26 cellular contexts compared by ENCODE assay signal in genomic region chr17:49976163-49976827, GRCh38. TPM values are rescaled to one million over a fixed set of nuclear protein-coding genes. Genes with fewer than 3 reads are reported as not detected.
DNase-seq lines count a peak whose midpoint lies in the region; ATAC-seq and TF ChIP-seq lines count a peak whose summit lies in the region.
"Had no signal": no experiment of that assay in that cellular context is flagged by ENCODE, and none has a peak within 500 bp of the region (broad histone marks: within the 10 kb centered on the region; RNA-seq: fewer than 3 reads in every experiment).

No MANE protein-coding gene starts in this region.

- DNase-seq in NCI-H82 (lab: John Stamatoyannopoulos, UW) (peak; percentile 46), NCI-H82 treated with DMSO at 0.1 percent for 48 hours (lab: John Stamatoyannopoulos, UW; ENCODE audit: unreplicated experiment) (no peak), NCI-H2227 treated with DMSO at 0.1 percent for 48 hours (lab: John Stamatoyannopoulos, UW) (peak; percentile 47), endothelial cell (ENCODE audit: low spot score) (no peak), type B pancreatic cell (ENCODE audit: extremely low spot score, unreplicated experiment) (no peak)
- DNase-seq in activated CD4-positive, alpha-beta T cell treated with anti-CD3 and anti-CD28 coated beads, Interleukin-2, amount 10 ng/mL, durations not matched to agents 24 days and 14 days: no peak
- DNase-seq: activated CD4-positive, alpha-beta T cell treated with anti-CD3 and anti-CD28 coated beads, Interleukin-2, amount 10 ng/mL, durations not matched to agents 7 days and 5 days; activated CD8-positive, alpha-beta memory T cell treated with anti-CD3 and anti-CD28 coated beads, Interleukin-2, amount 50 U/mL, for 48 hours; activated effector memory CD4-positive, alpha-beta T cell treated with anti-CD3 and anti-CD28 coated beads, Interleukin-2, amount 50 U/mL, for 16 hours; dermis blood vessel endothelial cell; foreskin keratinocyte; hippocampal formation; kidney; NCI-H1694; NCI-H345; Right ventricle myocardium superior; stimulated activated CD4-positive, alpha-beta T cell treated with anti-CD3 and anti-CD28 coated beads, Interleukin-4, amount 100 ng/mL, for 1 hour; T-helper 1 cell had no signal

- H3K36me3 Mint-ChIP-seq in endothelial cell (ENCODE audit: low read depth, unreplicated experiment) (no peaks in the 10 kb centered on the region), type B pancreatic cell (no peaks in the 10 kb centered on the region)
- H3K36me3 Mint-ChIP-seq in activated CD4-positive, alpha-beta T cell treated with anti-CD3 and anti-CD28 coated beads, Interleukin-2, amount 10 ng/mL, durations not matched to agents 24 days and 14 days (ENCODE audit: low read depth): no peaks in the 10 kb centered on the region
- H3K36me3 Mint-ChIP-seq: memory B cell had no signal

- peaks cover 7% of the 10 kb centered on the region for H3K4me1 Mint-ChIP-seq in endothelial cell (ENCODE audit: unreplicated experiment)
- peaks cover 38% of the 10 kb centered on the region for H3K4me1 Mint-ChIP-seq in type B pancreatic cell (ENCODE audit: unreplicated experiment)
- H3K4me1 Mint-ChIP-seq in activated CD4-positive, alpha-beta T cell treated with anti-CD3 and anti-CD28 coated beads, Interleukin-2, amount 10 ng/mL, durations not matched to agents 24 days and 14 days: peaks cover 3% of the 10 kb centered on the region

- TF ChIP-seq CTCF in endothelial cell (IDR thresholded peaks at IDR 0.05; ENCODE audit: unreplicated experiment) (no peak), type B pancreatic cell (conservative IDR thresholded peaks at IDR 0.05) (no peak)

- intact Hi-C loops in activated CD4-positive, alpha-beta T cell treated with anti-CD3 and anti-CD28 coated beads, Interleukin-2, amount 10 ng/mL, durations not matched to agents 24 days and 14 days (cut with micrococcal nuclease): no loop called here

- H3K9me3 Mint-ChIP-seq in endothelial cell (ENCODE audit: unreplicated experiment): no peaks in the 10 kb centered on the region
- H3K9me3 Mint-ChIP-seq in type B pancreatic cell: no peaks in the 10 kb centered on the region
- H3K9me3 Mint-ChIP-seq in activated CD4-positive, alpha-beta T cell treated with anti-CD3 and anti-CD28 coated beads, Interleukin-2, amount 10 ng/mL, durations not matched to agents 24 days and 14 days: no peaks in the 10 kb centered on the region
- H3K9me3 Mint-ChIP-seq: activated CD4-positive, alpha-beta T cell treated with anti-CD3 and anti-CD28 coated beads, Interleukin-2, amount 10 ng/mL, durations not matched to agents 7 days and 5 days; memory B cell; nephron had no signal

- ATAC-seq in GM21381 (IDR thresholded peaks at IDR 0.05; ENCODE audit: unreplicated experiment): no peak
- no peak for ATAC-seq in HG03097 (IDR thresholded peaks at IDR 0.05; ENCODE audit: low FRiP score, unreplicated experiment)
- ATAC-seq: foreskin keratinocyte, HCT116 had no signal

- H3K27ac Mint-ChIP-seq in endothelial cell (ENCODE audit: unreplicated experiment): peak overlapping the region; percentile 16
- peak overlapping the region; percentile 42 for H3K27ac Mint-ChIP-seq in type B pancreatic cell
- no peak overlapping the region for H3K27ac Mint-ChIP-seq in activated CD4-positive, alpha-beta T cell treated with anti-CD3 and anti-CD28 coated beads, Interleukin-2, amount 10 ng/mL, durations not matched to agents 24 days and 14 days
- H3K27ac Mint-ChIP-seq: activated CD4-positive, alpha-beta T cell treated with anti-CD3 and anti-CD28 coated beads, Interleukin-2, amount 10 ng/mL, durations not matched to agents 7 days and 5 days; memory B cell; nephron had no signal

- H3K27me3 Mint-ChIP-seq in endothelial cell (ENCODE audit: unreplicated experiment): peaks cover 20% of the 10 kb centered on the region
- H3K27me3 Mint-ChIP-seq in type B pancreatic cell: peaks cover 82% of the 10 kb centered on the region
- peaks cover 65% of the 10 kb centered on the region for H3K27me3 Mint-ChIP-seq in activated CD4-positive, alpha-beta T cell treated with anti-CD3 and anti-CD28 coated beads, Interleukin-2, amount 10 ng/mL, durations not matched to agents 24 days and 14 days

- H3K4me3 Mint-ChIP-seq in endothelial cell (ENCODE audit: unreplicated experiment) (no peak overlapping the region), type B pancreatic cell (peak overlapping the region; percentile 78)
- H3K4me3 Mint-ChIP-seq in activated CD4-positive, alpha-beta T cell treated with anti-CD3 and anti-CD28 coated beads, Interleukin-2, amount 10 ng/mL, durations not matched to agents 24 days and 14 days: no peak overlapping the region
- H3K4me3 Mint-ChIP-seq: activated CD4-positive, alpha-beta T cell treated with anti-CD3 and anti-CD28 coated beads, Interleukin-2, amount 10 ng/mL, durations not matched to agents 7 days and 5 days; memory B cell; nephron had no signal

RNA-seq across cellular contexts. Expression of gene DLX4, which starts 7.3 kb away (rescaled TPM):
- total RNA-seq in endothelial cell (ENCODE audit: unreplicated experiment) (0.36 TPM), type B pancreatic cell (ENCODE audit: low replicate concordance) (3.1 and 10.4 TPM in 2 replicates)
- 0.21 TPM in 1 of 2 replicates, not detected in the other for total RNA-seq in activated CD4-positive, alpha-beta T cell treated with anti-CD3 and anti-CD28 coated beads, Interleukin-2, amount 10 ng/mL, durations not matched to agents 24 days and 14 days
- total RNA-seq: dermis blood vessel endothelial cell, pulmonary artery endothelial cell, Right ventricle myocardium superior, smooth muscle cell had no signal

RNA-seq across cellular contexts. Expression of gene DLX3, which starts 18.7 kb away (rescaled TPM):
- total RNA-seq in endothelial cell (ENCODE audit: unreplicated experiment) (0.13 TPM), type B pancreatic cell (ENCODE audit: low replicate concordance) (15.9 and 16.7 TPM in 2 replicates)
- 0.12 TPM in 1 of 2 replicates, not detected in the other for total RNA-seq in activated CD4-positive, alpha-beta T cell treated with anti-CD3 and anti-CD28 coated beads, Interleukin-2, amount 10 ng/mL, durations not matched to agents 24 days and 14 days
- total RNA-seq: A673; activated CD4-positive, alpha-beta T cell treated with anti-CD3 and anti-CD28 coated beads, Interleukin-2, amount 10 ng/mL, durations not matched to agents 7 days and 5 days; dermis blood vessel endothelial cell; pulmonary artery endothelial cell; Right ventricle myocardium superior had no signal

Comparison
In these comparisons a context has a peak if more than half of its experiments do, and no peak if none do; other contexts are left out.
1. DNase-seq: peak in NCI-H82 (single experiment) and NCI-H2227 treated with DMSO at 0.1 percent for 48 hours (single experiment); none in NCI-H82 treated with DMSO at 0.1 percent for 48 hours (single experiment), endothelial cell (single experiment), type B pancreatic cell (single experiment) and activated CD4-positive, alpha-beta T cell treated with anti-CD3 and anti-CD28 coated beads, Interleukin-2, amount 10 ng/mL, durations not matched to agents 24 days and 14 days (single experiment).
2. RNA of gene DLX3, which starts 18.7 kb away (total RNA-seq): 15.9 to 16.7 TPM in type B pancreatic cell; 0.13 TPM in endothelial cell (single experiment) and 0.12 TPM in activated CD4-positive, alpha-beta T cell treated with anti-CD3 and anti-CD28 coated beads, Interleukin-2, amount 10 ng/mL, durations not matched to agents 24 days and 14 days; every median in the first group is over 10 times any median in the second.